Comparison of ENCODE assay signal across 1 cellular context in the genomic region with DNA sequence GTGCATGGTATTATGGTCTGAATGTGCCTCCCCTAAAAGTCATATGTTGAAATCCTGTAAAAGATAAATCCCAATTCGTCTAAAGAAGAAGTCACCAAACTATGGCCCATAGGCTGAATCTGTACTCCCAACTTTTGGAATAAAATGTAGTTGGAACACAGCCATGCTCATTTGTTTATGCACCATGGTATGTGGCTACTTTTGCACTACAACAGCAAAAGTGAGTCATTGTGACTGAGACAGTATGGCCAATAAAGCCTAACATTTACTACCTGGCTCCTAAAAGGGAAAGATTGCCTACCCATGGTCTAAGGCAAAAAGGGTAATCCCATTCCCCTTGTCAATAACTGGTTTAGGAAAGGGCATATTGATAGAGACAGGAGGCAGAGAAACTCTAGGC.
TF ChIP-seq lines count a peak whose summit lies in the region.

No MANE protein-coding gene starts in this region.

TF ChIP-seq in IMR-90, 13 proteins besides CTCF, POLR2A, EP300 and RAD21:
- TF ChIP-seq FOS (IDR thresholded peaks at IDR 0.05; ENCODE audit: low read depth, low read length): 0 out of 2 replicates have a peak, but pooled peaks have one; percentile 13
- TF ChIP-seq SMC3 (IDR thresholded peaks at IDR 0.05; ENCODE audit: low read depth, low read length): no peak
TF ChIP-seq in IMR-90: peak in this region for 1.
